In the genomic region with DNA sequence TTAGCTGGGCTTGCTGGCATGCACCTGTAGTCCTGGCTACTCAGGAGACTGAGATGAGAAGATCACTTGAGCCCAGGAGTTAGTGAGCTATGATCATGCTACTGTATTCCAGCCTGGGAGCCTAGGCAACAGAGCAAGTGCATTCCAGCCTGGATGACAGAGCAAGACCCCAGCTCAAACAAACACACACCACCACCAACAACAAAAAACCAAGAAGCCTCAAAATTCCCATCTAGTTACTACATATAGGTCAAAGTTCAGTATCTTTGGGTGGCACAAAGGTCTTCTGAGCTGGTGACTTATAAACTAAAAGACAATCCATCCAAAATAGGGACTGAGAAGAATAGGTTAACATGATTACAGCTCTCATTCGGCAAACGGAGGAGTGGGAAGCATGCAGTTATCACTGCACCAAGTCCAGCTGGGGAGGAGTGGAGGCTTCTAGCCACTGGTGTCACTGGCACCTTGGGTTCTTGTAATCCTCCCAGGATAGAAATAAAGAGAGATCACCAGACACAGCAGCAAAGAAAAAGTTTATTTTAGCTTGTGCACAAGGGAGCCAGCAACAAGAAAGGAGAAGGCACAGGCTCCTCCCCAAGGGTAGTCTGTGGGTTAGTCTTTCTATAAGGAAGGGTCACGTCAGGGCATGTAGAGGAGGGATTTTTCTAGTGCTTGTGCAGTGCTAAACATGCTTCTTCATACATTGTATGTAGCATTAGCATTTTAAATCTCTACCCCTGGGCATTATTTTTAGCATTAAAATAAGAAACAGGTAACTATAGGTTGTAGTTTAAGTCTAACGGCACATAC, we compare ENCODE assay signal across 1 cellular context.
TF ChIP-seq lines count a peak whose summit lies in the region.

No MANE protein-coding gene starts in this region.

TF ChIP-seq in H1, 55 proteins besides CTCF, POLR2A, EP300 and RAD21:
- TF ChIP-seq CEBPB (IDR thresholded peaks at IDR 0.05; ENCODE audit: low read depth, low read length) (no peak), SP4 (IDR thresholded peaks at IDR 0.05; ENCODE audit: low read length) (no peak), SIRT6 (IDR thresholded peaks at IDR 0.05; ENCODE audit: low read length) (no peak), GABPA (IDR thresholded peaks at IDR 0.05; ENCODE audit: borderline replicate concordance, insufficient read depth, low read length) (no peak), HDAC6 (IDR thresholded peaks at IDR 0.05; ENCODE audit: low read depth, low read length) (no peak), SRF (IDR thresholded peaks at IDR 0.05; ENCODE audit: low read depth, low read length) (no peak), CHD1 (IDR thresholded peaks at IDR 0.05; ENCODE audit: low read depth, low read length) (no peak), YY1 (IDR thresholded peaks at IDR 0.05; ENCODE audit: low read depth, low read length) (no peak), RXRA (IDR thresholded peaks at IDR 0.05; ENCODE audit: insufficient read depth, low read depth, low read length) (no peak), CREB1 (IDR thresholded peaks at IDR 0.05) (no peak), POLR2AphosphoS5 (IDR thresholded peaks at IDR 0.05; ENCODE audit: low read depth, low read length) (no peak), CHD7 (IDR thresholded peaks at IDR 0.05; ENCODE audit: insufficient replicate concordance, low read length) (no peak), TAF7 (optimal IDR thresholded peaks at IDR 0.05; ENCODE audit: borderline replicate concordance, low read depth, low read length) (no peak), KDM5A (IDR thresholded peaks at IDR 0.05; ENCODE audit: low read length) (no peak), JUND (IDR thresholded peaks at IDR 0.05; ENCODE audit: low read length) (no peak)
TF ChIP-seq in H1: peak in this region for 0.
